8 cellular contexts compared by ENCODE assay signal in the genomic region with DNA sequence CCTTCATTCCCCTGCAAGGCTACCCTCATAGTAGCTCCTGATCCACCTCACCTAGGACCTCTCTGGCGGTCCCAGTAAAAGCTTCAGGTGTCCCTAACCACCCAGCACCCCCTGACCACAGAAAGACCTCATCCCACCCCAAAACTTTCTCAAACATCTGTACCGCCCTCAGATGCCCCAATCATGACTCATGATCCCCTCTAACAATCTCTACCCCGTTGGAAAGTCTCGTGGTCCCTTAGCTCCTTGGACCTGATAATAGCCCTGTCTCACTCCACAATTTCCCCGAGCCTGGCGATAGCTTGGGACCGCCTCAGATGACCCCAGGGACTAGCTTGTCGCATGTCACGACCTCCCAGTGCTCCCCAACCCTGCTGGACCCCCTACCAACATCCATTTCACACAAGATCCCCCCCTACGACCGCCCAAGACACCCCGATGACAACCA. TPM values are rescaled to one million over a fixed set of nuclear protein-coding genes. Genes with fewer than 3 reads are reported as not detected.
A peak's percentile ranks its signal among the peaks of the same experiment; 100 is the strongest.
DNase-seq lines count a peak whose midpoint lies in the region; ATAC-seq and TF ChIP-seq lines count a peak whose summit lies in the region.

No MANE protein-coding gene starts in this region.

- peaks cover 44% of the 10 kb centered on the region for H3K79me2 ChIP-seq in KMS-11 (ENCODE audit: insufficient read depth, low read depth)

- H3K27me3 ChIP-seq in KMS-11 (ENCODE audit: insufficient read depth, low read depth): no peaks in the 10 kb centered on the region
- no peaks in the 10 kb centered on the region for H3K27me3 ChIP-seq in body of pancreas
- H3K27me3 ChIP-seq in lung (ENCODE audit: control insufficient read depth, insufficient read depth): no peaks in the 10 kb centered on the region
- H3K27me3 ChIP-seq in upper lobe of right lung: no peaks in the 10 kb centered on the region

- peak overlapping the region; percentile 77 for H2AFZ ChIP-seq in KMS-11 (ENCODE audit: low read depth)

- H3K9me3 ChIP-seq in body of pancreas: no peaks in the 10 kb centered on the region
- H3K9me3 ChIP-seq in lung (ENCODE audit: control insufficient read depth in 2 of 2, insufficient read depth in 1 of 2, low read length in 1 of 2): no peaks in the 10 kb centered on the region
- no peaks in the 10 kb centered on the region for H3K9me3 ChIP-seq in upper lobe of right lung

- TF ChIP-seq CTCF in C4-2B (conservative IDR thresholded peaks at IDR 0.05) (no peak), KMS-11 (conservative IDR thresholded peaks at IDR 0.05; ENCODE audit: low read depth, low read length) (no peak), body of pancreas (IDR thresholded peaks at IDR 0.05) (no peak), lung (IDR thresholded peaks at IDR 0.05; ENCODE audit: control extremely low read depth, extremely low read depth) (no peak), upper lobe of right lung (IDR thresholded peaks at IDR 0.05) (no peak)

- H3K36me3 ChIP-seq in KMS-11 (ENCODE audit: insufficient read depth): no peaks in the 10 kb centered on the region
- no peaks in the 10 kb centered on the region for H3K36me3 ChIP-seq in body of pancreas (replicated peaks in 1 of 2; ENCODE audit: insufficient read depth in 1 of 2, low read depth in 2 of 2)
- peaks cover 0 to 8% of the 10 kb centered on the region in 2 donors for H3K36me3 ChIP-seq in lung (ENCODE audit: control insufficient read depth in 2 of 2, insufficient read depth in 2 of 2, low read length in 2 of 2)
- no peaks in the 10 kb centered on the region for H3K36me3 ChIP-seq in upper lobe of right lung

- intact Hi-C loops in body of pancreas (cut with DNase I): no loop called here
- intact Hi-C loops in upper lobe of right lung (cut with DNase I): no loop called here

- TF ChIP-seq POLR2A in body of pancreas (IDR thresholded peaks at IDR 0.05): no peak

- peak overlapping the region; percentile 60 for H3K4me2 ChIP-seq in KMS-11

- WGBS in body of pancreas, 2 donors: 2 to 5% methylated on average over 12 of the region's 12 CpGs
- WGBS in lung, 2 donors: 1 to 2% methylated on average over 12 of the region's 12 CpGs

- peaks cover 9% of the 10 kb centered on the region for H3K4me1 ChIP-seq in KMS-11 (ENCODE audit: low read depth, poor library complexity, severe bottlenecking)
- peaks cover 30% of the 10 kb centered on the region for H3K4me1 ChIP-seq in body of pancreas
- peaks cover 0 to 3% of the 10 kb centered on the region in 2 donors for H3K4me1 ChIP-seq in lung (ENCODE audit: control insufficient read depth in 2 of 2, insufficient read depth in 2 of 2, low read length in 2 of 2)
- peaks cover 22% of the 10 kb centered on the region for H3K4me1 ChIP-seq in upper lobe of right lung

- ATAC-seq in body of pancreas: no peak
- no peak for ATAC-seq in lung (ENCODE audit: insufficient read depth, low FRiP score)
- no peak for ATAC-seq in upper lobe of right lung
- ATAC-seq in HG03175 (IDR thresholded peaks at IDR 0.05; ENCODE audit: unreplicated experiment): no peak

- H3K27ac ChIP-seq in C4-2B: peak overlapping the region; percentile 94
- peak overlapping the region; percentile 83 for H3K27ac ChIP-seq in KMS-11
- peak overlapping the region; percentile 67 to 92 (median 85) for H3K27ac ChIP-seq in body of pancreas
- peak overlapping the region; percentile 93 for H3K27ac ChIP-seq in lung (ENCODE audit: low read depth in 1 of 2, low read length in 1 of 2)
- peak overlapping the region; percentile 90 for H3K27ac ChIP-seq in upper lobe of right lung

- DNase-seq in body of pancreas: no peak
- DNase-seq in lung (ENCODE audit: low spot score): peak; percentile 47
- DNase-seq in upper lobe of right lung: no peak
- DNase-seq in GM19238 (ENCODE audit: insufficient read length, low spot score): no peak
- no peak for DNase-seq in NCI-H2171 (lab: John Stamatoyannopoulos, UW)

- peak overlapping the region; percentile 97 for H3K9ac ChIP-seq in KMS-11

- H4K20me1 ChIP-seq in KMS-11 (ENCODE audit: insufficient read depth): no peaks in the 10 kb centered on the region; the same call in 1 of the 2 replicates

- no peak overlapping the region for H3K4me3 ChIP-seq in KMS-11 (IDR thresholded peaks at IDR 0.05; ENCODE audit: insufficient read depth, low read depth, low read length)
- H3K4me3 ChIP-seq in body of pancreas: peak overlapping the region; percentile 39 to 56
- H3K4me3 ChIP-seq in lung: peak overlapping the region; percentile 88
- H3K4me3 ChIP-seq in upper lobe of right lung: peak overlapping the region; percentile 94

RNA-seq across cellular contexts. Expression of a gene that starts 0.5 kb away (rescaled TPM):
- total RNA-seq in body of pancreas (10 to 100 TPM; 31.6 to 79.1 TPM), lung (100 to 1,000 TPM in 1 of 2 donors, 10 to 100 TPM in 1; 52.5 to 219 TPM), upper lobe of right lung (134 TPM)
- 100 to 1,000 TPM; 337 to 344 TPM for polyA plus RNA-seq in lung

RNA-seq across cellular contexts. Expression of a gene that starts 1.6 kb away (rescaled TPM):
- total RNA-seq in body of pancreas (10 to 100 TPM; 12.5 to 15.3 TPM), lung (1 to 10 TPM; 6.3 to 7.2 TPM), upper lobe of right lung (6.8 TPM)
- 1 to 10 TPM; 3.3 to 5.0 TPM for polyA plus RNA-seq in lung

RNA-seq across cellular contexts. Expression of a gene that starts 11.0 kb away (rescaled TPM):
- 10 to 100 TPM; 18.7 to 38.6 TPM for total RNA-seq in body of pancreas
- 100 to 1,000 TPM; 333 to 360 TPM for total RNA-seq in lung
- 100 to 1,000 TPM in 1 of 2 donors, 10 to 100 TPM in 1; 90.2 to 113 TPM for polyA plus RNA-seq in lung
- 12.5 TPM for total RNA-seq in upper lobe of right lung

RNA-seq across cellular contexts. Expression of a gene that starts 32.7 kb away (rescaled TPM):
- total RNA-seq in body of pancreas (not detected), lung (not detected), upper lobe of right lung (not detected)
- polyA plus RNA-seq in lung: not detected

RNA-seq across cellular contexts. Expression of a gene that starts 51.8 kb away (rescaled TPM):
- total RNA-seq in body of pancreas: 1 to 10 TPM; 5.7 to 9.2 TPM
- total RNA-seq in lung: 10 to 100 TPM in 1 of 2 donors, 1 to 10 TPM in 1; 1.5 to 31.4 TPM
- 10 to 100 TPM; 11.3 to 25.1 TPM for polyA plus RNA-seq in lung
- 17.3 TPM for total RNA-seq in upper lobe of right lung

Comparison
In these comparisons a context has a peak if more than half of its experiments do, and no peak if none do; other contexts are left out.
1. RNA of a gene that starts 11.0 kb away (total RNA-seq): 333 to 360 TPM in lung; 18.7 to 38.6 TPM in body of pancreas and 12.5 TPM in upper lobe of right lung (single experiment); every median in the first group is over 4 times any median in the second.
2. Peak in every context shown above with its lines, with median percentiles within 50 percentile points of each other: H3K27ac ChIP-seq.